In genomic region chrX:440636-441035, GRCh38 we compare ENCODE assay signal across 18 cellular contexts. TPM values are rescaled to one million over a fixed set of nuclear protein-coding genes. Genes with fewer than 3 reads are reported as not detected.
A peak's percentile ranks its signal among the peaks of the same experiment; 100 is the strongest.
DNase-seq lines count a peak whose midpoint lies in the region; ATAC-seq, FAIRE-seq and TF ChIP-seq lines count a peak whose summit lies in the region.
"Had no signal": no experiment of that assay in that cellular context is flagged by ENCODE, and none has a peak within 500 bp of the region (broad histone marks: within the 10 kb centered on the region; RNA-seq: fewer than 3 reads in every experiment).

No MANE protein-coding gene starts in this region.

- no peak for TF ChIP-seq EP300 in sigmoid colon (IDR thresholded peaks at IDR 0.05)

- FAIRE-seq in frontal cortex (lab: Jason Lieb, UNC) = no peak
- FAIRE-seq: A204.1 had no signal

- DNase-seq in WTC11 (ENCODE audit: low spot score) = no peak
- peak; percentile 4 for DNase-seq in epidermal melanocyte (ENCODE audit: insufficient read length, low spot score)
- no peak for DNase-seq in naive thymus-derived CD4-positive, alpha-beta T cell
- peak; percentile 35 for DNase-seq in sigmoid colon
- no peak for DNase-seq in frontal cortex (ENCODE audit: low spot score in 2 of 2)
- no peak for DNase-seq in NCI-H1105 (lab: John Stamatoyannopoulos, UW)
- DNase-seq in activated T-cell treated with anti-CD3 and anti-CD28 coated beads, Interleukin-2, amount 50 U/mL, for 72 hours = no peak
- DNase-seq: C1 segment of cervical spinal cord; CD4-positive, alpha-beta memory T cell; COR-L47; DND-41; GF-D8; GM23248; H7 had no signal

- no peaks in the 10 kb centered on the region for H3K36me3 ChIP-seq in naive thymus-derived CD4-positive, alpha-beta T cell (ENCODE audit: control insufficient read depth in 2 of 3, insufficient read depth in 3 of 3, low read length in 3 of 3)
- no peaks in the 10 kb centered on the region for H3K36me3 ChIP-seq in sigmoid colon

- H3K27me3 Mint-ChIP-seq in WTC11 (ENCODE audit: low read depth) = peaks cover 30% of the 10 kb centered on the region
- H3K27me3 Mint-ChIP-seq in naive thymus-derived CD4-positive, alpha-beta T cell = peaks cover 0 to 6% (median 0%) of the 10 kb centered on the region in 5 donors
- no peaks in the 10 kb centered on the region for H3K27me3 Mint-ChIP-seq in activated T-cell treated with anti-CD3 and anti-CD28 coated beads, Interleukin-2, amount 50 U/mL, for 72 hours (ENCODE audit: low read depth)
- H3K27me3 Mint-ChIP-seq: B cell had no signal

- TF ChIP-seq CTCF in WTC11 (IDR thresholded peaks at IDR 0.05) (no peak), sigmoid colon (IDR thresholded peaks at IDR 0.05) (no peak)

- H3K4me3 Mint-ChIP-seq in WTC11 = no peak overlapping the region
- H3K4me3 Mint-ChIP-seq in naive thymus-derived CD4-positive, alpha-beta T cell = no peak overlapping the region
- no peak overlapping the region for H3K4me3 Mint-ChIP-seq in activated T-cell treated with anti-CD3 and anti-CD28 coated beads, Interleukin-2, amount 50 U/mL, for 72 hours
- H3K4me3 Mint-ChIP-seq: B cell; CD4-positive, alpha-beta memory T cell had no signal

- no peak overlapping the region for H3K4me3 ChIP-seq in naive thymus-derived CD4-positive, alpha-beta T cell (ENCODE audit: low read length)
- no peak overlapping the region for H3K4me3 ChIP-seq in sigmoid colon
- H3K4me3 ChIP-seq: GM23248 had no signal

- H3K36me3 Mint-ChIP-seq in WTC11 = peaks cover 5% of the 10 kb centered on the region; the same call in 1 of the 2 replicates
- peaks cover 0 to 22% (median 21%) of the 10 kb centered on the region in 5 donors for H3K36me3 Mint-ChIP-seq in naive thymus-derived CD4-positive, alpha-beta T cell
- H3K36me3 Mint-ChIP-seq in activated T-cell treated with anti-CD3 and anti-CD28 coated beads, Interleukin-2, amount 50 U/mL, for 72 hours (ENCODE audit: insufficient read depth in 2 of 2) = peaks cover 4 to 14% of the 10 kb centered on the region in 2 donors
- H3K36me3 Mint-ChIP-seq: CD4-positive, alpha-beta memory T cell had no signal

- WGBS in sigmoid colon, 2 donors = 82 to 93% methylated on average over 14 of the region's 14 CpGs

- CTCF ChIA-PET in WTC11 (lab: Charles Lee) = no interaction called here
- CTCF ChIA-PET in naive thymus-derived CD4-positive, alpha-beta T cell (lab: Charles Lee) = no interaction called here

- peaks cover 15% of the 10 kb centered on the region for H3K9me3 Mint-ChIP-seq in WTC11
- peaks cover 0 to 29% (median 0%) of the 10 kb centered on the region in 11 donors for H3K9me3 Mint-ChIP-seq in naive thymus-derived CD4-positive, alpha-beta T cell
- peaks cover 13 to 18% of the 10 kb centered on the region in 2 donors for H3K9me3 Mint-ChIP-seq in activated T-cell treated with anti-CD3 and anti-CD28 coated beads, Interleukin-2, amount 50 U/mL, for 72 hours

- POLR2A ChIA-PET in WTC11 (lab: Charles Lee) = no interaction called here
- POLR2A ChIA-PET in naive thymus-derived CD4-positive, alpha-beta T cell (lab: Charles Lee) = no interaction called here

- H3K27me3 ChIP-seq in naive thymus-derived CD4-positive, alpha-beta T cell (ENCODE audit: control insufficient read depth in 2 of 2, insufficient read depth in 2 of 2, low read length in 2 of 2) = no peaks in the 10 kb centered on the region
- peaks cover 4 to 37% (median 17%) of the 10 kb centered on the region in 3 donors for H3K27me3 ChIP-seq in sigmoid colon

- H3K9me3 ChIP-seq in naive thymus-derived CD4-positive, alpha-beta T cell (ENCODE audit: control insufficient read depth in 2 of 3, low read length in 3 of 3) = no peaks in the 10 kb centered on the region
- peaks cover 0 to 2% (median 0%) of the 10 kb centered on the region in 4 donors for H3K9me3 ChIP-seq in sigmoid colon

- TF ChIP-seq POLR2A in sigmoid colon (IDR thresholded peaks at IDR 0.05) = no peak

- peak overlapping the region; percentile 16; the same call in 1 of the 2 replicates for H3K27ac Mint-ChIP-seq in WTC11
- H3K27ac Mint-ChIP-seq in naive thymus-derived CD4-positive, alpha-beta T cell = peak overlapping the region in 1 of 9 donors; percentile 31
- H3K27ac Mint-ChIP-seq in activated T-cell treated with anti-CD3 and anti-CD28 coated beads, Interleukin-2, amount 50 U/mL, for 72 hours = no peak overlapping the region
- H3K27ac Mint-ChIP-seq: B cell had no signal

- no peak overlapping the region for H3K27ac ChIP-seq in naive thymus-derived CD4-positive, alpha-beta T cell (ENCODE audit: low read depth, low read length)
- H3K27ac ChIP-seq in sigmoid colon = no peak overlapping the region
- H3K27ac ChIP-seq: GM23248, HL-60 had no signal

- H3K4me1 ChIP-seq in naive thymus-derived CD4-positive, alpha-beta T cell (ENCODE audit: control insufficient read depth in 2 of 2, insufficient read depth in 2 of 2, low read length in 2 of 2) = no peaks in the 10 kb centered on the region
- no peaks in the 10 kb centered on the region for H3K4me1 ChIP-seq in sigmoid colon

- peaks cover 10% of the 10 kb centered on the region for H3K4me1 Mint-ChIP-seq in WTC11
- peaks cover 0 to 19% (median 8%) of the 10 kb centered on the region in 7 donors for H3K4me1 Mint-ChIP-seq in naive thymus-derived CD4-positive, alpha-beta T cell
- no peaks in the 10 kb centered on the region for H3K4me1 Mint-ChIP-seq in activated T-cell treated with anti-CD3 and anti-CD28 coated beads, Interleukin-2, amount 50 U/mL, for 72 hours (ENCODE audit: low read depth)
- H3K4me1 Mint-ChIP-seq: B cell had no signal

- no peak for ATAC-seq in WTC11
- peak; percentile 22 for ATAC-seq in naive thymus-derived CD4-positive, alpha-beta T cell
- ATAC-seq in activated T-cell treated with anti-CD3 and anti-CD28 coated beads, Interleukin-2, amount 50 U/mL, for 72 hours (replicated peaks in 1 of 2) = no peak
- ATAC-seq in GM18517 (IDR thresholded peaks at IDR 0.05; ENCODE audit: unreplicated experiment) = no peak

- intact Hi-C loops in naive thymus-derived CD4-positive, alpha-beta T cell (cut with micrococcal nuclease) = no loop called here
- intact Hi-C loops in sigmoid colon (cut with DNase I) = no loop called here

TF ChIP-seq in WTC11, 78 proteins besides CTCF, POLR2A, EP300 and RAD21:
- TF ChIP-seq NFE2L1 (CRISPR knock-in tag; IDR thresholded peaks at IDR 0.05) = no peak
- no peak for TF ChIP-seq ZNF423 (CRISPR knock-in tag; IDR thresholded peaks at IDR 0.05)
- no peak for TF ChIP-seq FOXJ3 (CRISPR knock-in tag; IDR thresholded peaks at IDR 0.05; ENCODE audit: borderline replicate concordance)
- no peak for TF ChIP-seq OVOL2 (CRISPR knock-in tag; IDR thresholded peaks at IDR 0.05; ENCODE audit: borderline replicate concordance)
- no peak for TF ChIP-seq JUN (CRISPR knock-in tag; IDR thresholded peaks at IDR 0.05)
- TF ChIP-seq ZNF512 (CRISPR knock-in tag; IDR thresholded peaks at IDR 0.05; ENCODE audit: borderline replicate concordance) = no peak
- TF ChIP-seq ZSCAN18 (CRISPR knock-in tag; IDR thresholded peaks at IDR 0.05) = no peak
- TF ChIP-seq MYBL2 (CRISPR knock-in tag; IDR thresholded peaks at IDR 0.05) = no peak
- no peak for TF ChIP-seq GABPB1 (CRISPR knock-in tag; IDR thresholded peaks at IDR 0.05)
- TF ChIP-seq TEAD1 (CRISPR knock-in tag; IDR thresholded peaks at IDR 0.05) = no peak
- TF ChIP-seq GTF2I (CRISPR knock-in tag; conservative IDR thresholded peaks at IDR 0.05) = no peak
- no peak for TF ChIP-seq ATF3 (CRISPR knock-in tag; conservative IDR thresholded peaks at IDR 0.05)

RNA-seq across cellular contexts. Expression of gene PPP2R3B, which starts 53.9 kb away (rescaled TPM):
- total RNA-seq in WTC11 (2021) (103 to 130 TPM (median 107 TPM) in 3 replicates), sigmoid colon (10 to 100 TPM in 1 of 4 donors, 1 to 10 TPM in 3; 3.2 to 16.1 (median 6.6) TPM), frontal cortex (17.1 TPM)
- total RNA-seq in naive thymus-derived CD4-positive, alpha-beta T cell = 10 to 100 TPM; 24.9 to 53.5 (median 32.5) TPM
- polyA plus RNA-seq in naive thymus-derived CD4-positive, alpha-beta T cell = 10 to 100 TPM in 1 of 2 donors, 1 to 10 TPM in 1; 7.3 to 13.8 TPM
- 10 to 100 TPM in 1 of 3 donors, 1 to 10 TPM in 2; 2.1 to 13.3 (median 5.4) TPM for polyA plus RNA-seq in sigmoid colon
- 10 to 100 TPM; 44.7 to 50.1 TPM for total RNA-seq in activated T-cell treated with anti-CD3 and anti-CD28 coated beads, Interleukin-2, amount 50 U/mL, for 72 hours

Comparison
In these comparisons a context has a peak if more than half of its experiments do, and no peak if none do; other contexts are left out.
1. DNase-seq: peak in epidermal melanocyte (single experiment) and sigmoid colon (single experiment); none in WTC11 (single experiment), naive thymus-derived CD4-positive, alpha-beta T cell (0 of 9), frontal cortex (0 of 2), NCI-H1105 (single experiment) and activated T-cell treated with anti-CD3 and anti-CD28 coated beads, Interleukin-2, amount 50 U/mL, for 72 hours (0 of 2).